29 cellular contexts compared by ENCODE assay signal in genomic region chr17:72471296-72471695, GRCh38.
"Had no signal": no experiment of that assay in that cellular context is flagged by ENCODE, and none has a peak within 500 bp of the region (broad histone marks: within the 10 kb centered on the region; RNA-seq: fewer than 3 reads in every experiment).

No MANE protein-coding gene starts in this region.

- H3K36me3 Mint-ChIP-seq: mesothelial cell of epicardium; naive thymus-derived CD4-positive, alpha-beta T cell had no signal

- H3K36me3 ChIP-seq: colonic mucosa, esophagus squamous epithelium, heart right ventricle, ovary, stomach, tibial artery had no signal

- H3K9me3 Mint-ChIP-seq: dendritic cell treated with granulocyte-macrophage colony-stimulating factor and Interleukin-4, amounts not matched to agents 40 ng/mL and 50 ng/mL, for 4 days; mesothelial cell of epicardium; type B pancreatic cell had no signal

- H3K4me1 ChIP-seq: psoas muscle, tibial artery had no signal

- H3K4me3 ChIP-seq: colonic mucosa, esophagus squamous epithelium, heart right ventricle, lung, mucosa of descending colon, ovary, psoas muscle, skin epidermis, stomach, tibial artery had no signal

- H3K27me3 ChIP-seq: colonic mucosa, esophagus squamous epithelium, ovary, stomach had no signal

- H3K4me3 Mint-ChIP-seq: dendritic cell treated with granulocyte-macrophage colony-stimulating factor and Interleukin-4, amounts not matched to agents 40 ng/mL and 50 ng/mL, for 4 days; endodermal cell; mesothelial cell of epicardium; naive thymus-derived CD4-positive, alpha-beta T cell; type B pancreatic cell had no signal

- H3K27ac ChIP-seq: colonic mucosa, epithelial cell of prostate, esophagus squamous epithelium, heart right ventricle, ovary, psoas muscle, skin epidermis, tibial artery had no signal

- ATAC-seq: heart right ventricle; left lobe of liver; naive thymus-derived CD4-positive, alpha-beta T cell; psoas muscle had no signal

- H3K9me3 ChIP-seq: colonic mucosa, esophagus squamous epithelium, mucosa of descending colon, ovary had no signal

- DNase-seq: colonic mucosa; effector CD8-positive, alpha-beta T cell; endodermal cell; esophagus squamous epithelium; foreskin melanocyte; glutamatergic neuron; heart right ventricle; hippocampal formation; mesenchymal stem cell; mucosa of descending colon; naive thymus-derived CD4-positive, alpha-beta T cell; occipital lobe; ovary; posterior cingulate gyrus; psoas muscle; retina; stimulated activated CD4-positive, alpha-beta T cell treated with anti-CD3 and anti-CD28 coated beads, Interleukin-15, amount 100 ng/mL, for 24 hours; stimulated activated CD4-positive, alpha-beta T cell treated with anti-CD3 and anti-CD28 coated beads, Interleukin-2, amount 100 ng/mL, for 48 hours; stimulated activated CD8-positive, alpha-beta memory T cell treated with anti-CD3 and anti-CD28 coated beads, Interleukin-4, amount 100 ng/mL, for 48 hours; stimulated activated naive CD4-positive, alpha-beta T cell treated with Interleukin-2 at 50 U/mL for 16 hours; stomach had no signal

- H3K27me3 Mint-ChIP-seq: type B pancreatic cell had no signal

- H3K27ac Mint-ChIP-seq: dendritic cell treated with granulocyte-macrophage colony-stimulating factor and Interleukin-4, amounts not matched to agents 40 ng/mL and 50 ng/mL, for 4 days; endodermal cell; naive thymus-derived CD4-positive, alpha-beta T cell had no signal

- H3K4me1 Mint-ChIP-seq: naive thymus-derived CD4-positive, alpha-beta T cell had no signal
